Comparison of ENCODE assay signal across 25 cellular contexts in the genomic region with DNA sequence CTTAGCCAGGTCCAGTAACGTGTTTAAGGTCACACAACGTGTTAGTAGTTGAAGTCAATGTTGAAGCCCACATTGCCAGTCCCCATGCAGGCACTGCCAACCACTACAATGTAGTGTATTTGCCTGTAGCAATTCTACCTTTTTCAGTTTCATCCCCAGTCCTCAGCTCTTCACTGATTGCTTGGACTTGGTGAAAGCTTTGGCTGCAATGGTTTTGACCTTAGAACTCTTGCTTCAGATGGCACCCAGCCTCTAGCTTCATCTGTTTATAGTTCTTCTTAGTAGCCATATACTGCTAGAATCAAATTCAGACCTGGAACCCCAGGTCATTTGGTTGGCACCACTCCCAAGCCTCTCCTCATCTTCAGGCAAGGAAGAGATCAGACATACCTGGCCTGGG.
"Had no signal": no experiment of that assay in that cellular context is flagged by ENCODE, and none has a peak within 500 bp of the region (broad histone marks: within the 10 kb centered on the region; RNA-seq: fewer than 3 reads in every experiment).

No MANE protein-coding gene starts in this region.

- H3K4me1 ChIP-seq: colonic mucosa, esophagus squamous epithelium, foreskin keratinocyte, gastrocnemius medialis, gastroesophageal sphincter, heart left ventricle, heart right ventricle had no signal

- DNase-seq: colonic mucosa; cortex of kidney; dermis blood vessel endothelial cell; dorsolateral prefrontal cortex; effector CD4-positive, alpha-beta T cell; effector CD8-positive, alpha-beta T cell; effector memory CD4-positive, alpha-beta T cell; effector memory CD8-positive, alpha-beta T cell; endodermal cell; erythroblast; esophagus squamous epithelium; foreskin fibroblast; foreskin keratinocyte; foreskin melanocyte; gastrocnemius medialis; glutamatergic neuron; head of caudate nucleus; heart left ventricle; heart right ventricle had no signal

- H3K4me3 Mint-ChIP-seq: dendritic cell treated with granulocyte-macrophage colony-stimulating factor and Interleukin-4, amounts not matched to agents 40 ng/mL and 50 ng/mL, for 4 days; effector memory CD8-positive, alpha-beta T cell; endodermal cell had no signal

- H3K4me3 ChIP-seq: colonic mucosa, coronary artery, dorsolateral prefrontal cortex, esophagus muscularis mucosa, esophagus squamous epithelium, gastrocnemius medialis, gastroesophageal sphincter, heart left ventricle, heart right ventricle had no signal

- H3K27ac ChIP-seq: colonic mucosa, coronary artery, dorsolateral prefrontal cortex, epithelial cell of prostate, esophagus muscularis mucosa, esophagus squamous epithelium, foreskin keratinocyte, gastrocnemius medialis, gastroesophageal sphincter, heart left ventricle, heart right ventricle had no signal

- H3K4me1 Mint-ChIP-seq: endodermal cell had no signal

- H3K9me3 Mint-ChIP-seq: dendritic cell treated with granulocyte-macrophage colony-stimulating factor and Interleukin-4, amounts not matched to agents 40 ng/mL and 50 ng/mL, for 4 days; endodermal cell had no signal

- H3K27ac Mint-ChIP-seq: dendritic cell treated with granulocyte-macrophage colony-stimulating factor and Interleukin-4, amounts not matched to agents 40 ng/mL and 50 ng/mL, for 4 days; effector memory CD8-positive, alpha-beta T cell; endodermal cell had no signal

- H3K27me3 Mint-ChIP-seq: dendritic cell treated with granulocyte-macrophage colony-stimulating factor and Interleukin-4, amounts not matched to agents 40 ng/mL and 50 ng/mL, for 4 days; effector memory CD8-positive, alpha-beta T cell had no signal

- H3K36me3 ChIP-seq: colonic mucosa, esophagus muscularis mucosa, esophagus squamous epithelium, gastrocnemius medialis, gastroesophageal sphincter, heart left ventricle, heart right ventricle had no signal

- ATAC-seq: effector memory CD8-positive, alpha-beta T cell; esophagus mucosa; foreskin keratinocyte; gastrocnemius medialis; gastroesophageal sphincter; heart left ventricle; heart right ventricle had no signal

- H3K9me3 ChIP-seq: colonic mucosa, esophagus muscularis mucosa, esophagus squamous epithelium, gastrocnemius medialis, gastroesophageal sphincter, heart left ventricle, heart right ventricle had no signal

- H3K27me3 ChIP-seq: colonic mucosa, dorsolateral prefrontal cortex, esophagus muscularis mucosa, esophagus squamous epithelium, foreskin keratinocyte, gastrocnemius medialis, gastroesophageal sphincter had no signal
